Comparison of ENCODE assay signal across 1 cellular context in genomic region chr4:127844605-127845116, GRCh38.
TF ChIP-seq lines count a peak whose summit lies in the region.

No MANE protein-coding gene starts in this region.

TF ChIP-seq in K562, 482 proteins besides CTCF, POLR2A, EP300 and RAD21 (continued from another document):
- no peak for TF ChIP-seq YY1 (IDR thresholded peaks at IDR 0.05; ENCODE audit: borderline replicate concordance in 1 of 3, control insufficient read depth in 1 of 3, extremely low read depth in 1 of 3, insufficient read depth in 3 of 3, insufficient read length in 1 of 3, insufficient replicate concordance in 2 of 3, low read depth in 1 of 3, low read length in 2 of 3)
- no peak for TF ChIP-seq FOXO4 (CRISPR knock-in tag; IDR thresholded peaks at IDR 0.05)
- TF ChIP-seq HMG20A (CRISPR knock-in tag; conservative IDR thresholded peaks at IDR 0.05), result no peak
- no peak for TF ChIP-seq POU5F1 (IDR thresholded peaks at IDR 0.05; ENCODE audit: borderline replicate concordance, low read depth, low read length, partially characterized antibody)
- no peak for TF ChIP-seq ZNF449 (CRISPR knock-in tag; IDR thresholded peaks at IDR 0.05)
TF ChIP-seq in K562: peak in this region for 27.
